Comparison of ENCODE assay signal across 9 cellular contexts in genomic region chr9:16521868-16522381, GRCh38.
DNase-seq lines count a peak whose midpoint lies in the region; ATAC-seq lines count a peak whose summit lies in the region.
"Had no signal": no experiment of that assay in that cellular context is flagged by ENCODE, and none has a peak within 500 bp of the region (broad histone marks: within the 10 kb centered on the region; RNA-seq: fewer than 3 reads in every experiment).

No MANE protein-coding gene starts in this region.

- H3K9me3 Mint-ChIP-seq in T-helper 2 cell treated with Interferon-gamma antibody and Interleukin-4, amounts not matched to agents 5 μg/mL and 100 μg/mL, for 36 hours, result peaks cover 9% of the 10 kb centered on the region
- peaks cover 3% of the 10 kb centered on the region for H3K9me3 Mint-ChIP-seq in activated CD8-positive, alpha-beta memory T cell treated with anti-CD3 and anti-CD28 coated beads, Interleukin-2, amount 10 ng/mL, durations not matched to agents 7 days and 5 days (ENCODE audit: low read depth)
- H3K9me3 Mint-ChIP-seq in activated T-helper 2 cell treated with anti-CD3 and anti-CD28 coated beads, Interferon-gamma antibody, Interleukin-2, Interleukin-4, amounts not matched to agents 10 μg/mL and 5 μg/mL and 100 μg/mL, durations not matched to agents 14 hours and 24 hours and 36 hours, result no peaks in the 10 kb centered on the region

- no peak for ATAC-seq in activated CD8-positive, alpha-beta memory T cell treated with anti-CD3 and anti-CD28 coated beads, Interleukin-2, amount 10 ng/mL, durations not matched to agents 7 days and 5 days

- H3K4me1 Mint-ChIP-seq in T-helper 2 cell treated with Interferon-gamma antibody and Interleukin-4, amounts not matched to agents 5 μg/mL and 100 μg/mL, for 36 hours (ENCODE audit: low read depth), result no peaks in the 10 kb centered on the region
- H3K4me1 Mint-ChIP-seq in activated CD8-positive, alpha-beta memory T cell treated with anti-CD3 and anti-CD28 coated beads, Interleukin-2, amount 10 ng/mL, durations not matched to agents 7 days and 5 days, result no peaks in the 10 kb centered on the region
- no peaks in the 10 kb centered on the region for H3K4me1 Mint-ChIP-seq in activated T-helper 2 cell treated with anti-CD3 and anti-CD28 coated beads, Interferon-gamma antibody, Interleukin-2, Interleukin-4, amounts not matched to agents 10 μg/mL and 5 μg/mL and 100 μg/mL, durations not matched to agents 14 hours and 24 hours and 36 hours (ENCODE audit: low read depth)

- intact Hi-C loops in activated T-helper 2 cell treated with anti-CD3 and anti-CD28 coated beads, Interferon-gamma antibody, Interleukin-2, Interleukin-4, amounts not matched to agents 10 μg/mL and 5 μg/mL and 100 μg/mL, durations not matched to agents 14 hours and 24 hours and 36 hours (cut with micrococcal nuclease), result no loop called here

- CTCF ChIA-PET in activated CD8-positive, alpha-beta memory T cell treated with anti-CD3 and anti-CD28 coated beads, Interleukin-2, amount 10 ng/mL, durations not matched to agents 7 days and 5 days (lab: Charles Lee), result no interaction called here

- H3K4me3 Mint-ChIP-seq in T-helper 2 cell treated with Interferon-gamma antibody and Interleukin-4, amounts not matched to agents 5 μg/mL and 100 μg/mL, for 36 hours, result no peak overlapping the region
- no peak overlapping the region for H3K4me3 Mint-ChIP-seq in activated CD8-positive, alpha-beta memory T cell treated with anti-CD3 and anti-CD28 coated beads, Interleukin-2, amount 10 ng/mL, durations not matched to agents 7 days and 5 days
- H3K4me3 Mint-ChIP-seq in activated T-helper 2 cell treated with anti-CD3 and anti-CD28 coated beads, Interferon-gamma antibody, Interleukin-2, Interleukin-4, amounts not matched to agents 10 μg/mL and 5 μg/mL and 100 μg/mL, durations not matched to agents 14 hours and 24 hours and 36 hours (ENCODE audit: low read depth), result no peak overlapping the region

- H3K27ac Mint-ChIP-seq in T-helper 2 cell treated with Interferon-gamma antibody and Interleukin-4, amounts not matched to agents 5 μg/mL and 100 μg/mL, for 36 hours, result no peak overlapping the region
- H3K27ac Mint-ChIP-seq in activated CD8-positive, alpha-beta memory T cell treated with anti-CD3 and anti-CD28 coated beads, Interleukin-2, amount 10 ng/mL, durations not matched to agents 7 days and 5 days, result no peak overlapping the region
- no peak overlapping the region for H3K27ac Mint-ChIP-seq in activated T-helper 2 cell treated with anti-CD3 and anti-CD28 coated beads, Interferon-gamma antibody, Interleukin-2, Interleukin-4, amounts not matched to agents 10 μg/mL and 5 μg/mL and 100 μg/mL, durations not matched to agents 14 hours and 24 hours and 36 hours

- H3K36me3 Mint-ChIP-seq in T-helper 2 cell treated with Interferon-gamma antibody and Interleukin-4, amounts not matched to agents 5 μg/mL and 100 μg/mL, for 36 hours (ENCODE audit: low read depth), result no peaks in the 10 kb centered on the region
- H3K36me3 Mint-ChIP-seq in activated CD8-positive, alpha-beta memory T cell treated with anti-CD3 and anti-CD28 coated beads, Interleukin-2, amount 10 ng/mL, durations not matched to agents 7 days and 5 days, result no peaks in the 10 kb centered on the region
- no peaks in the 10 kb centered on the region for H3K36me3 Mint-ChIP-seq in activated T-helper 2 cell treated with anti-CD3 and anti-CD28 coated beads, Interferon-gamma antibody, Interleukin-2, Interleukin-4, amounts not matched to agents 10 μg/mL and 5 μg/mL and 100 μg/mL, durations not matched to agents 14 hours and 24 hours and 36 hours (ENCODE audit: low read depth)

- H3K27me3 Mint-ChIP-seq in T-helper 2 cell treated with Interferon-gamma antibody and Interleukin-4, amounts not matched to agents 5 μg/mL and 100 μg/mL, for 36 hours (ENCODE audit: low read depth), result no peaks in the 10 kb centered on the region
- no peaks in the 10 kb centered on the region for H3K27me3 Mint-ChIP-seq in activated CD8-positive, alpha-beta memory T cell treated with anti-CD3 and anti-CD28 coated beads, Interleukin-2, amount 10 ng/mL, durations not matched to agents 7 days and 5 days
- no peaks in the 10 kb centered on the region for H3K27me3 Mint-ChIP-seq in activated T-helper 2 cell treated with anti-CD3 and anti-CD28 coated beads, Interferon-gamma antibody, Interleukin-2, Interleukin-4, amounts not matched to agents 10 μg/mL and 5 μg/mL and 100 μg/mL, durations not matched to agents 14 hours and 24 hours and 36 hours (ENCODE audit: low read depth)

- DNase-seq in GM04503 (ENCODE audit: low read depth) (peak; percentile 82), SW480 (ENCODE audit: low spot score) (peak; percentile 51), glomerular visceral epithelial cell (ENCODE audit: extremely low spot score) (peak; percentile 75), renal cortical epithelial cell (ENCODE audit: low read depth) (peak; percentile 83)
- DNase-seq in T-helper 2 cell treated with Interferon-gamma antibody and Interleukin-4, amounts not matched to agents 5 μg/mL and 100 μg/mL, for 36 hours (ENCODE audit: low spot score), result no peak
- DNase-seq in activated CD8-positive, alpha-beta memory T cell treated with anti-CD3 and anti-CD28 coated beads, Interleukin-2, amount 10 ng/mL, durations not matched to agents 7 days and 5 days, result no peak
- DNase-seq in activated T-helper 2 cell treated with anti-CD3 and anti-CD28 coated beads, Interferon-gamma antibody, Interleukin-2, Interleukin-4, amounts not matched to agents 10 μg/mL and 5 μg/mL and 100 μg/mL, durations not matched to agents 14 hours and 24 hours and 36 hours (ENCODE audit: low spot score), result no peak
- DNase-seq in activated naive CD4-positive, alpha-beta T cell treated with Interleukin-2 at 50 U/mL for 16 hours, result no peak
- DNase-seq: nucleus accumbens had no signal

Comparison
In these comparisons a context has a peak if more than half of its experiments do, and no peak if none do; other contexts are left out.
1. DNase-seq: peak in GM04503 (single experiment), SW480 (single experiment), glomerular visceral epithelial cell (single experiment) and renal cortical epithelial cell (single experiment); none in T-helper 2 cell treated with Interferon-gamma antibody and Interleukin-4, amounts not matched to agents 5 μg/mL and 100 μg/mL, for 36 hours (single experiment), activated CD8-positive, alpha-beta memory T cell treated with anti-CD3 and anti-CD28 coated beads, Interleukin-2, amount 10 ng/mL, durations not matched to agents 7 days and 5 days (single experiment), activated T-helper 2 cell treated with anti-CD3 and anti-CD28 coated beads, Interferon-gamma antibody, Interleukin-2, Interleukin-4, amounts not matched to agents 10 μg/mL and 5 μg/mL and 100 μg/mL, durations not matched to agents 14 hours and 24 hours and 36 hours (single experiment) and activated naive CD4-positive, alpha-beta T cell treated with Interleukin-2 at 50 U/mL for 16 hours (single experiment).